8 cellular contexts compared by ENCODE assay signal in genomic region chr11:18705651-18706281, GRCh38. TPM values are rescaled to one million over a fixed set of nuclear protein-coding genes. Genes with fewer than 3 reads are reported as not detected.
A peak's percentile ranks its signal among the peaks of the same experiment; 100 is the strongest.
DNase-seq lines count a peak whose midpoint lies in the region; ATAC-seq and TF ChIP-seq lines count a peak whose summit lies in the region.

No MANE protein-coding gene starts in this region.

- H3K9me3 Mint-ChIP-seq in activated naive CD4-positive, alpha-beta T cell treated with anti-CD3 and anti-CD28 coated beads, Interleukin-2, amount 10 ng/mL, durations not matched to agents 7 days and 5 days = no peaks in the 10 kb centered on the region

- intact Hi-C loops in heart right ventricle (cut with DNase I) = loop anchor here in 1 of 10 donors (10.0 kb wide), 1 partner anchor 181 kb away; the partner anchor contains the start of gene TSG101
- intact Hi-C loops in sigmoid colon (cut with DNase I) = loop anchor here (5.0 kb wide), 1 partner anchor 118 kb away; the partner anchor contains the start of gene UEVLD

- H3K4me3 ChIP-seq in heart right ventricle = peak overlapping the region; percentile 38 to 65 (median 59)
- peak overlapping the region; percentile 41 to 67 (median 58) for H3K4me3 ChIP-seq in sigmoid colon

- TF ChIP-seq POLR2A in sigmoid colon (IDR thresholded peaks at IDR 0.05) = no peak

- H3K9me3 ChIP-seq in heart right ventricle (no peaks in the 10 kb centered on the region), sigmoid colon (no peaks in the 10 kb centered on the region)

- peak; percentile 50 to 77 (median 63) for ATAC-seq in heart right ventricle

- H3K27me3 ChIP-seq in heart right ventricle (peaks cover 0 to 15% (median 0%) of the 10 kb centered on the region in 7 donors), sigmoid colon (no peaks in the 10 kb centered on the region)

- peak; percentile 13 for DNase-seq in NCI-H2029 treated with DMSO at 0.1 percent for 48 hours (lab: John Stamatoyannopoulos, UW)
- DNase-seq in NCI-H2029 (lab: John Stamatoyannopoulos, UW) = no peak
- DNase-seq in activated naive CD4-positive, alpha-beta T cell treated with anti-CD3 and anti-CD28 coated beads, Interleukin-2, amount 10 ng/mL, durations not matched to agents 7 days and 5 days = peak; percentile 30
- DNase-seq in heart right ventricle = peak in 1 of 2 donors; percentile 42
- peak; percentile 80 for DNase-seq in sigmoid colon
- no peak for DNase-seq in NCI-H226
- DNase-seq in AML-193 (lab: John Stamatoyannopoulos, UW) = no peak
- no peak for DNase-seq in SHP77 (lab: John Stamatoyannopoulos, UW)

- TF ChIP-seq CTCF in heart right ventricle (IDR thresholded peaks at IDR 0.05) (no peak), sigmoid colon (IDR thresholded peaks at IDR 0.05) (no peak)

- 1 to 3% methylated on average over 39 to 46 of the region's 46 CpGs for WGBS in heart right ventricle, 2 donors
- 1 to 5% methylated on average over 46 of the region's 46 CpGs for WGBS in sigmoid colon, 2 donors

- no peak overlapping the region for H3K4me3 Mint-ChIP-seq in activated naive CD4-positive, alpha-beta T cell treated with anti-CD3 and anti-CD28 coated beads, Interleukin-2, amount 10 ng/mL, durations not matched to agents 7 days and 5 days

- CTCF ChIA-PET in activated naive CD4-positive, alpha-beta T cell treated with anti-CD3 and anti-CD28 coated beads, Interleukin-2, amount 10 ng/mL, durations not matched to agents 7 days and 5 days (lab: Charles Lee) = interaction anchor here (1.3 to 2.5 kb wide), 4 partner anchors 16 to 166 kb away, joined by 3 to 19 read pairs (median 4); no protein-coding TSS in a partner anchor

- H3K36me3 ChIP-seq in heart right ventricle (peaks cover 0 to 19% (median 7%) of the 10 kb centered on the region in 9 donors), sigmoid colon (peaks cover 0 to 17% (median 1%) of the 10 kb centered on the region in 4 donors)

- H3K4me1 Mint-ChIP-seq in activated naive CD4-positive, alpha-beta T cell treated with anti-CD3 and anti-CD28 coated beads, Interleukin-2, amount 10 ng/mL, durations not matched to agents 7 days and 5 days = peaks cover 20% of the 10 kb centered on the region

- no peak overlapping the region for H3K27ac Mint-ChIP-seq in activated naive CD4-positive, alpha-beta T cell treated with anti-CD3 and anti-CD28 coated beads, Interleukin-2, amount 10 ng/mL, durations not matched to agents 7 days and 5 days

- H3K4me1 ChIP-seq in heart right ventricle (peaks cover 9 to 51% (median 28%) of the 10 kb centered on the region in 9 donors), sigmoid colon (peaks cover 0 to 33% (median 24%) of the 10 kb centered on the region in 4 donors)

- no peak for TF ChIP-seq EP300 in sigmoid colon (IDR thresholded peaks at IDR 0.05)

- H3K36me3 Mint-ChIP-seq in activated naive CD4-positive, alpha-beta T cell treated with anti-CD3 and anti-CD28 coated beads, Interleukin-2, amount 10 ng/mL, durations not matched to agents 7 days and 5 days = no peaks in the 10 kb centered on the region

- H3K27ac ChIP-seq in heart right ventricle = peak overlapping the region in 9 of 10 donors; percentile 21 to 80 (median 71)
- peak overlapping the region; percentile 74 to 78 (median 74) for H3K27ac ChIP-seq in sigmoid colon

- peaks cover 78% of the 10 kb centered on the region for H3K27me3 Mint-ChIP-seq in activated naive CD4-positive, alpha-beta T cell treated with anti-CD3 and anti-CD28 coated beads, Interleukin-2, amount 10 ng/mL, durations not matched to agents 7 days and 5 days

RNA-seq across cellular contexts. Expression of gene TMEM86A, which starts 7.2 kb away (rescaled TPM):
- 1 to 10 TPM; 3.5 to 9.3 (median 5.9) TPM for total RNA-seq in heart right ventricle
- 1 to 10 TPM; 2.0 to 3.3 TPM for polyA plus RNA-seq in heart right ventricle
- total RNA-seq in sigmoid colon = 1 to 10 TPM; 3.7 to 5.3 (median 4.8) TPM
- polyA plus RNA-seq in sigmoid colon = 1 to 10 TPM; 1.7 to 3.0 (median 2.3) TPM

RNA-seq across cellular contexts. Expression of gene IGSF22, which starts 20.2 kb away (rescaled TPM):
- total RNA-seq in heart right ventricle = 1 to 10 TPM in 2 of 10 donors, under 1 TPM in 7, not detected in 1; 0.18 to 1.3 (median 0.68) TPM
- polyA plus RNA-seq in heart right ventricle = under 1 TPM; 0.30 to 0.44 TPM
- total RNA-seq in sigmoid colon = not detected
- polyA plus RNA-seq in sigmoid colon = under 1 TPM in 2 of 3 donors, not detected in 1; 0.46 to 0.52 TPM

Comparison
In these comparisons a context has a peak if more than half of its experiments do, and no peak if none do; other contexts are left out.
1. DNase-seq: peak in NCI-H2029 treated with DMSO at 0.1 percent for 48 hours (single experiment), activated naive CD4-positive, alpha-beta T cell treated with anti-CD3 and anti-CD28 coated beads, Interleukin-2, amount 10 ng/mL, durations not matched to agents 7 days and 5 days (single experiment) and sigmoid colon (single experiment); none in NCI-H2029 (single experiment), NCI-H226 (single experiment), AML-193 (0 of 2) and SHP77 (0 of 2).